21 cellular contexts compared by ENCODE assay signal in the genomic region with DNA sequence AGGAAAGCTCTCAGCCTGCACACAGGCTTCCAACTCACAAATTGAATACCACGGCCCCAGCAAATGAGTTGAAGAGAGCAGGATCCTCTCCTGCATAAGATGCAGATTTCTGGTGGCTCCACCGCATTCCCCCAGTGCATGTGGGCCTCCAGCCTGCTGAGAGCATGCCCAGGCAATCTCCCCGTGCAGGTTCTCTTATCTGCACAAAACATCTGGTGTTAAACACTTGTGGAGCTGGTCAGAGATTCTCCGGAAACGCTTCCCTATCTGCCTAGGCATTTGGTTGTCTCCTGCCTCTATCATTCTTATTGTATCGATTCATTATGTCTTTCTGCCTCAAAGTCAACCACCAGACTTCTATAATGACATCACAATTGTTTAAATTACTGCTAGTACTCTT.
DNase-seq lines count a peak whose midpoint lies in the region; ATAC-seq and TF ChIP-seq lines count a peak whose summit lies in the region.
"Had no signal": no experiment of that assay in that cellular context is flagged by ENCODE, and none has a peak within 500 bp of the region (broad histone marks: within the 10 kb centered on the region; RNA-seq: fewer than 3 reads in every experiment).

No MANE protein-coding gene starts in this region.

- no peak overlapping the region for H3K4me3 Mint-ChIP-seq in progenitor cell of endocrine pancreas (ENCODE audit: low read depth)
- H3K4me3 Mint-ChIP-seq: activated T-helper 17 cell treated with anti-CD3 and anti-CD28 coated beads, Interleukin-2, amount 50 U/mL, for 72 hours; central memory CD8-positive, alpha-beta T cell; naive thymus-derived CD4-positive, alpha-beta T cell had no signal

- H3K9me3 Mint-ChIP-seq in progenitor cell of endocrine pancreas (ENCODE audit: low read depth), result no peaks in the 10 kb centered on the region
- H3K9me3 Mint-ChIP-seq: central memory CD8-positive, alpha-beta T cell had no signal

- H3K4me1 ChIP-seq in foreskin keratinocyte, result no peaks in the 10 kb centered on the region
- H3K4me1 ChIP-seq: Peyer's patch, stomach, vagina had no signal

- H3K27me3 ChIP-seq in foreskin keratinocyte, result no peaks in the 10 kb centered on the region
- H3K27me3 ChIP-seq: Peyer's patch, stomach, vagina had no signal

- peak; percentile 10 for DNase-seq in NCI-H2171 treated with DMSO at 0.1 percent for 48 hours (lab: John Stamatoyannopoulos, UW)
- no peak for DNase-seq in NCI-H2171 (lab: John Stamatoyannopoulos, UW)
- peak; percentile 49 to 77 for DNase-seq in foreskin keratinocyte
- peak; percentile 9 for DNase-seq in progenitor cell of endocrine pancreas (ENCODE audit: low spot score, unreplicated experiment)
- DNase-seq: activated CD8-positive, alpha-beta memory T cell treated with anti-CD3 and anti-CD28 coated beads for 24 hours; DND-41; foreskin melanocyte; naive thymus-derived CD4-positive, alpha-beta T cell; NCI-H1930; NCI-H526; Peyer's patch; stomach; SW 1271 had no signal

- H3K36me3 Mint-ChIP-seq in progenitor cell of endocrine pancreas (ENCODE audit: insufficient read depth), result no peaks in the 10 kb centered on the region
- H3K36me3 Mint-ChIP-seq: naive thymus-derived CD4-positive, alpha-beta T cell had no signal

- peaks cover 6% of the 10 kb centered on the region for H3K4me1 Mint-ChIP-seq in progenitor cell of endocrine pancreas (ENCODE audit: low read depth)
- H3K4me1 Mint-ChIP-seq: activated T-helper 17 cell treated with anti-CD3 and anti-CD28 coated beads, Interleukin-2, amount 50 U/mL, for 72 hours; central memory CD8-positive, alpha-beta T cell; naive thymus-derived CD4-positive, alpha-beta T cell had no signal

- H3K27ac Mint-ChIP-seq in progenitor cell of endocrine pancreas, result no peak overlapping the region
- H3K27ac Mint-ChIP-seq: activated T-helper 17 cell treated with anti-CD3 and anti-CD28 coated beads, Interleukin-2, amount 50 U/mL, for 72 hours; naive thymus-derived CD4-positive, alpha-beta T cell had no signal

- TF ChIP-seq CTCF in foreskin keratinocyte (conservative IDR thresholded peaks at IDR 0.05) (no peak), progenitor cell of endocrine pancreas (IDR thresholded peaks at IDR 0.05; ENCODE audit: unreplicated experiment) (no peak)

- no peak overlapping the region for H3K27ac ChIP-seq in foreskin keratinocyte
- H3K27ac ChIP-seq: C4-2B, Peyer's patch, stomach, vagina had no signal

- ATAC-seq in SK-N-SH treated with all-trans-retinoic acid at 6 μM for 48 hours (peak; percentile 74), foreskin keratinocyte (peak; percentile 70), GM21526 (IDR thresholded peaks at IDR 0.05; ENCODE audit: low FRiP score, unreplicated experiment) (no peak), HG03095 (IDR thresholded peaks at IDR 0.05; ENCODE audit: unreplicated experiment) (no peak), HG02884 (IDR thresholded peaks at IDR 0.05; ENCODE audit: unreplicated experiment) (no peak)
- ATAC-seq: activated T-helper 17 cell treated with anti-CD3 and anti-CD28 coated beads, Interleukin-2, amount 50 U/mL, for 72 hours; naive thymus-derived CD4-positive, alpha-beta T cell had no signal

- no peaks in the 10 kb centered on the region for H3K27me3 Mint-ChIP-seq in progenitor cell of endocrine pancreas
- H3K27me3 Mint-ChIP-seq: central memory CD8-positive, alpha-beta T cell had no signal

TF ChIP-seq in SK-N-SH treated with all-trans-retinoic acid at 6 μM for 48 hours, 23 proteins besides CTCF, POLR2A, EP300 and RAD21:
- no peak for TF ChIP-seq BACH2 (CRISPR knock-in tag; IDR thresholded peaks at IDR 0.05; ENCODE audit: borderline replicate concordance)
- TF ChIP-seq, protein P1, sequence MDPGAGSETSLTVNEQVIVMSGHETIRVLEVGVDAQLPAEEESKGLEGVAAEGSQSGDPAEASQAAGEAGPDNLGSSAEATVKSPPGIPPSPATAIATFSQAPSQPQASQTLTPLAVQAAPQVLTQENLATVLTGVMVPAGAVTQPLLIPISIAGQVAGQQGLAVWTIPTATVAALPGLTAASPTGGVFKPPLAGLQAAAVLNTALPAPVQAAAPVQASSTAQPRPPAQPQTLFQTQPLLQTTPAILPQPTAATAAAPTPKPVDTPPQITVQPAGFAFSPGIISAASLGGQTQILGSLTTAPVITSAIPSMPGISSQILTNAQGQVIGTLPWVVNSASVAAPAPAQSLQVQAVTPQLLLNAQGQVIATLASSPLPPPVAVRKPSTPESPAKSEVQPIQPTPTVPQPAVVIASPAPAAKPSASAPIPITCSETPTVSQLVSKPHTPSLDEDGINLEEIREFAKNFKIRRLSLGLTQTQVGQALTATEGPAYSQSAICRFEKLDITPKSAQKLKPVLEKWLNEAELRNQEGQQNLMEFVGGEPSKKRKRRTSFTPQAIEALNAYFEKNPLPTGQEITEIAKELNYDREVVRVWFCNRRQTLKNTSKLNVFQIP (CRISPR knock-in tag; IDR thresholded peaks at IDR 0.05; ENCODE audit: borderline replicate concordance, low read depth), result no peak
- no peak for TF ChIP-seq ZNF565 (CRISPR knock-in tag; conservative IDR thresholded peaks at IDR 0.05; ENCODE audit: low read depth)

Comparison
In these comparisons a context has a peak if more than half of its experiments do, and no peak if none do; other contexts are left out.
1. ATAC-seq: peak in SK-N-SH treated with all-trans-retinoic acid at 6 μM for 48 hours (single experiment) and foreskin keratinocyte (single experiment); none in GM21526 (single experiment), HG03095 (single experiment) and HG02884 (single experiment).